23 cellular contexts compared by ENCODE assay signal in genomic region chr12:42445891-42446290, GRCh38.
"Had no signal": no experiment of that assay in that cellular context is flagged by ENCODE, and none has a peak within 500 bp of the region (broad histone marks: within the 10 kb centered on the region; RNA-seq: fewer than 3 reads in every experiment).

No MANE protein-coding gene starts in this region.

- H3K4me1 ChIP-seq: sigmoid colon had no signal

- H3K4me3 ChIP-seq: coronary artery, esophagus squamous epithelium, heart right ventricle, left lung, psoas muscle, sigmoid colon, thoracic aorta, tibial nerve, upper lobe of left lung had no signal

- H3K27ac ChIP-seq: coronary artery, esophagus squamous epithelium, heart right ventricle, left lung, psoas muscle, sigmoid colon, thoracic aorta, tibial nerve, upper lobe of left lung had no signal

- H3K4me1 Mint-ChIP-seq: stimulated activated effector memory CD8-positive, alpha-beta T cell treated with anti-CD3 and anti-CD28 coated beads, Interleukin-12 subunit alpha, Interleukin-12 subunit beta, amount 100 ng/mL, for 72 hours had no signal

- H3K27me3 ChIP-seq: esophagus squamous epithelium, heart right ventricle, left lung, sigmoid colon, tibial nerve, upper lobe of left lung had no signal

- H3K27ac Mint-ChIP-seq: effector memory CD8-positive, alpha-beta T cell; stimulated activated effector memory CD8-positive, alpha-beta T cell treated with anti-CD3 and anti-CD28 coated beads, Interleukin-12 subunit alpha, Interleukin-12 subunit beta, amount 100 ng/mL, for 72 hours; stimulated activated naive CD8-positive, alpha-beta T cell treated with anti-CD3 and anti-CD28 coated beads, Interleukin-15, Interleukin-2, amounts not matched to agents 100 ng/mL and 50 ng/mL, for 24 hours had no signal

- ATAC-seq: effector memory CD8-positive, alpha-beta T cell; heart right ventricle; natural killer cell; psoas muscle; stimulated activated effector memory CD8-positive, alpha-beta T cell treated with anti-CD3 and anti-CD28 coated beads, Interleukin-12 subunit alpha, Interleukin-12 subunit beta, amount 100 ng/mL, for 72 hours had no signal

- H3K27me3 Mint-ChIP-seq: effector memory CD8-positive, alpha-beta T cell; stimulated activated naive CD8-positive, alpha-beta T cell treated with anti-CD3 and anti-CD28 coated beads, Interleukin-15, Interleukin-2, amounts not matched to agents 100 ng/mL and 50 ng/mL, for 24 hours had no signal

- DNase-seq: effector memory CD8-positive, alpha-beta T cell; erythroblast; esophagus squamous epithelium; foreskin melanocyte; glutamatergic neuron; heart right ventricle; hippocampal formation; left cardiac atrium; natural killer cell; nucleus accumbens; psoas muscle; right cardiac atrium; sigmoid colon; stimulated activated CD4-positive, alpha-beta T cell treated with anti-CD3 and anti-CD28 coated beads, Interleukin-2, amount 100 ng/mL, for 24 hours; stimulated activated CD4-positive, alpha-beta T cell treated with anti-CD3 and anti-CD28 coated beads, Interleukin-4, amount 100 ng/mL, for 24 hours had no signal

- H3K9me3 Mint-ChIP-seq: effector memory CD8-positive, alpha-beta T cell; natural killer cell; stimulated activated effector memory CD8-positive, alpha-beta T cell treated with anti-CD3 and anti-CD28 coated beads, Interleukin-12 subunit alpha, Interleukin-12 subunit beta, amount 100 ng/mL, for 72 hours; stimulated activated naive CD8-positive, alpha-beta T cell treated with anti-CD3 and anti-CD28 coated beads, Interleukin-15, Interleukin-2, amounts not matched to agents 100 ng/mL and 50 ng/mL, for 24 hours had no signal

- H3K9me3 ChIP-seq: esophagus squamous epithelium, left lung, psoas muscle, thoracic aorta, upper lobe of left lung had no signal

- H3K4me3 Mint-ChIP-seq: effector memory CD8-positive, alpha-beta T cell; natural killer cell; neural crest cell; stimulated activated effector memory CD8-positive, alpha-beta T cell treated with anti-CD3 and anti-CD28 coated beads, Interleukin-12 subunit alpha, Interleukin-12 subunit beta, amount 100 ng/mL, for 72 hours; stimulated activated naive CD8-positive, alpha-beta T cell treated with anti-CD3 and anti-CD28 coated beads, Interleukin-15, Interleukin-2, amounts not matched to agents 100 ng/mL and 50 ng/mL, for 24 hours had no signal
